In genomic region chr11:64925536-64926449, GRCh38 we compare ENCODE assay signal across 8 cellular contexts. TPM values are rescaled to one million over a fixed set of nuclear protein-coding genes. Genes with fewer than 3 reads are reported as not detected.
DNase-seq lines count a peak whose midpoint lies in the region; ATAC-seq, FAIRE-seq and TF ChIP-seq lines count a peak whose summit lies in the region.

No MANE protein-coding gene starts in this region.

- H4K20me1 ChIP-seq in BLaER1 (no peaks in the 10 kb centered on the region), OCI-LY1 (ENCODE audit: insufficient read depth, low read length) (no peaks in the 10 kb centered on the region)

- H3K27ac Mint-ChIP-seq in neural crest cell (ENCODE audit: unreplicated experiment): no peak overlapping the region

- no peaks in the 10 kb centered on the region for H3K36me3 Mint-ChIP-seq in neural crest cell (ENCODE audit: low read depth)

- H3K4me3 Mint-ChIP-seq in neural crest cell: peak overlapping the region; percentile 91

- H3F3A ChIP-seq in OCI-LY1 (ENCODE audit: insufficient read depth, low read length): no peaks in the 10 kb centered on the region

- H3K36me3 ChIP-seq in BLaER1: peaks cover 36% of the 10 kb centered on the region
- H3K36me3 ChIP-seq in OCI-LY1 (ENCODE audit: insufficient read depth, low read length): peaks cover 11% of the 10 kb centered on the region
- peaks cover 14% of the 10 kb centered on the region for H3K36me3 ChIP-seq in effector memory CD4-positive, alpha-beta T cell (ENCODE audit: control insufficient read depth, insufficient read depth, low read length)

- no peak for DNase-seq in effector memory CD4-positive, alpha-beta T cell
- no peak for DNase-seq in neural crest cell (ENCODE audit: low read depth, low spot score)
- DNase-seq in HTR-8/SVneo (ENCODE audit: insufficient read length, low spot score): no peak
- DNase-seq in activated CD4-positive, CD25-positive, alpha-beta regulatory T cell treated with anti-CD3 and anti-CD28 coated beads, Interleukin-2, amount 50 U/mL, for 72 hours: no peak
- no peak for DNase-seq in NCI-H2196 treated with DMSO at 0.1 percent for 48 hours (lab: John Stamatoyannopoulos, UW; ENCODE audit: unreplicated experiment)

- peaks cover 48% of the 10 kb centered on the region for H3K4me1 ChIP-seq in BLaER1
- H3K4me1 ChIP-seq in OCI-LY1 (ENCODE audit: insufficient read depth, low read length, severe bottlenecking): peaks cover 24% of the 10 kb centered on the region
- peaks cover 16% of the 10 kb centered on the region for H3K4me1 ChIP-seq in effector memory CD4-positive, alpha-beta T cell (ENCODE audit: control insufficient read depth, insufficient read depth, low read length, poor library complexity, severe bottlenecking)

- peaks cover 14% of the 10 kb centered on the region for H3K4me1 Mint-ChIP-seq in neural crest cell

- H3K9me3 ChIP-seq in BLaER1 (no peaks in the 10 kb centered on the region), OCI-LY1 (ENCODE audit: low read length) (no peaks in the 10 kb centered on the region)
- no peaks in the 10 kb centered on the region for H3K9me3 ChIP-seq in effector memory CD4-positive, alpha-beta T cell (ENCODE audit: control insufficient read depth, low read length)

- TF ChIP-seq CTCF in OCI-LY1 (IDR thresholded peaks at IDR 0.05; ENCODE audit: low read length): no peak
- TF ChIP-seq CTCF in neural crest cell (conservative IDR thresholded peaks at IDR 0.05): no peak

- no peaks in the 10 kb centered on the region for H3K9me2 ChIP-seq in OCI-LY1 (ENCODE audit: low read depth, low read length)

- H3K27ac ChIP-seq in BLaER1 (no peak overlapping the region), OCI-LY1 (ENCODE audit: low read depth, low read length, poor library complexity, severe bottlenecking) (no peak overlapping the region)
- no peak overlapping the region for H3K27ac ChIP-seq in effector memory CD4-positive, alpha-beta T cell (ENCODE audit: insufficient read depth, low read length, poor library complexity, severe bottlenecking)

- H3K4me3 ChIP-seq in BLaER1 (peak overlapping the region; percentile 82), OCI-LY1 (ENCODE audit: low read depth, low read length, poor library complexity, severe bottlenecking) (peak overlapping the region; percentile 67)
- peak overlapping the region; percentile 90 for H3K4me3 ChIP-seq in effector memory CD4-positive, alpha-beta T cell (ENCODE audit: insufficient read depth, low read depth, low read length, poor library complexity, severe bottlenecking)

- H3K27me3 Mint-ChIP-seq in neural crest cell (ENCODE audit: low read depth): no peaks in the 10 kb centered on the region

- no peak for FAIRE-seq in HTR-8/SVneo (lab: Jason Lieb, UNC)

- no peak overlapping the region for H2AFZ ChIP-seq in OCI-LY1 (ENCODE audit: low read length)

- peak overlapping the region; percentile 82 for H3K9ac ChIP-seq in BLaER1
- peak overlapping the region; percentile 69; the same call in 1 of the 2 replicates for H3K9ac ChIP-seq in OCI-LY1 (ENCODE audit: low read length)

- no peak for ATAC-seq in GM19328 (IDR thresholded peaks at IDR 0.05; ENCODE audit: unreplicated experiment)

- no peaks in the 10 kb centered on the region for H3K9me3 Mint-ChIP-seq in neural crest cell

- no peaks in the 10 kb centered on the region for H3K79me2 ChIP-seq in OCI-LY1 (ENCODE audit: insufficient read depth, low read length)

- H3K27me3 ChIP-seq in BLaER1: peaks cover 6% of the 10 kb centered on the region; the same call in 1 of the 2 replicates
- no peaks in the 10 kb centered on the region for H3K27me3 ChIP-seq in OCI-LY1 (ENCODE audit: insufficient read depth, low read length)
- H3K27me3 ChIP-seq in effector memory CD4-positive, alpha-beta T cell (replicated peaks; ENCODE audit: control insufficient read depth, insufficient read depth, low read length, poor library complexity, severe bottlenecking): no peaks in the 10 kb centered on the region

- H3K4me2 ChIP-seq in BLaER1: peak overlapping the region; percentile 94
- peak overlapping the region; percentile 92 for H3K4me2 ChIP-seq in OCI-LY1 (ENCODE audit: low read length)

RNA-seq across cellular contexts. Expression of gene PPP2R5B, which starts 1.3 kb away (rescaled TPM):
- 13.4 and 16.5 TPM in 2 replicates for total RNA-seq in neural crest cell

RNA-seq across cellular contexts. Expression of gene ATG2A, which starts 8.8 kb away (rescaled TPM):
- 24.1 and 24.8 TPM in 2 replicates for total RNA-seq in neural crest cell

RNA-seq across cellular contexts. Expression of gene GPHA2, which starts 9.9 kb away (rescaled TPM):
- not detected in 2 replicates for total RNA-seq in neural crest cell

RNA-seq across cellular contexts. Expression of gene MAJIN, which starts 46.1 kb away (rescaled TPM):
- not detected in 2 replicates for total RNA-seq in neural crest cell

RNA-seq across cellular contexts. Expression of gene EHD1, which starts 47.4 kb away (rescaled TPM):
- total RNA-seq in neural crest cell: 74.2 and 77.2 TPM in 2 replicates
